Comparison of ENCODE assay signal across 8 cellular contexts in genomic region chr2:62293490-62294212, GRCh38.
DNase-seq lines count a peak whose midpoint lies in the region; ATAC-seq and TF ChIP-seq lines count a peak whose summit lies in the region.

No MANE protein-coding gene starts in this region.

- H3K27ac ChIP-seq in duodenal mucosa (ENCODE audit: low read depth, low read length) (peak overlapping the region; percentile 69), mesodermal cell (ENCODE audit: low read depth, low read length, severe bottlenecking) (peak overlapping the region; percentile 45)

- peak overlapping the region; percentile 12 to 18 for H3K9ac ChIP-seq in duodenal mucosa (ENCODE audit: low read depth in 1 of 2, low read length in 2 of 2)

- WGBS in mesodermal cell (ENCODE audit: insufficient coverage in 2 of 2), 2 experiments: 52 to 62% methylated on average over 15 to 17 of the region's 18 CpGs

- in situ Hi-C loops in GM13977 (cut with MboI; ENCODE audit: low pct_unique_long_range_greater_than_20kb, low sequenced_read_pairs, unreplicated experiment): no loop called here

- H3K36me3 Mint-ChIP-seq in activated T-helper 17 cell treated with anti-CD3 and anti-CD28 coated beads, Interleukin-2, amount 50 U/mL, for 72 hours (ENCODE audit: low read depth): no peaks in the 10 kb centered on the region

- H3K4me1 Mint-ChIP-seq in activated T-helper 17 cell treated with anti-CD3 and anti-CD28 coated beads, Interleukin-2, amount 50 U/mL, for 72 hours: no peaks in the 10 kb centered on the region

- no peak for TF ChIP-seq CTCF in GM13977 (IDR thresholded peaks at IDR 0.05; ENCODE audit: extremely low read depth, insufficient read depth, missing control alignments)

- H3K4me3 ChIP-seq in duodenal mucosa (ENCODE audit: low read depth in 1 of 2, low read length in 2 of 2): peak overlapping the region; percentile 33 to 46
- H3K4me3 ChIP-seq in mesodermal cell (ENCODE audit: extremely low read depth, insufficient read depth, low read length, poor library complexity, severe bottlenecking): no peak overlapping the region

- H3K9me3 ChIP-seq in duodenal mucosa (ENCODE audit: control insufficient read depth in 1 of 2, low read length in 2 of 2): no peaks in the 10 kb centered on the region
- no peaks in the 10 kb centered on the region for H3K9me3 ChIP-seq in mesodermal cell (ENCODE audit: control insufficient read depth, low read length)

- H3K9me3 Mint-ChIP-seq in activated T-helper 17 cell treated with anti-CD3 and anti-CD28 coated beads, Interleukin-2, amount 50 U/mL, for 72 hours: no peaks in the 10 kb centered on the region

- H3K4me1 ChIP-seq in duodenal mucosa (ENCODE audit: control insufficient read depth in 1 of 2, insufficient read depth in 2 of 2, low read length in 2 of 2): peaks cover 26 to 33% of the 10 kb centered on the region in 2 donors
- H3K4me1 ChIP-seq in mesodermal cell (ENCODE audit: control insufficient read depth, insufficient read depth, low read length, poor library complexity, severe bottlenecking): peaks cover 9% of the 10 kb centered on the region

- H3K36me3 ChIP-seq in duodenal mucosa (ENCODE audit: control insufficient read depth in 1 of 2, insufficient read depth in 2 of 2, low read length in 2 of 2) (no peaks in the 10 kb centered on the region), mesodermal cell (ENCODE audit: control insufficient read depth, insufficient read depth, low read length) (no peaks in the 10 kb centered on the region)

- ATAC-seq in activated T-helper 17 cell treated with anti-CD3 and anti-CD28 coated beads, Interleukin-2, amount 50 U/mL, for 72 hours (replicated peaks): no peak

- no peak overlapping the region for H3K4me3 Mint-ChIP-seq in activated T-helper 17 cell treated with anti-CD3 and anti-CD28 coated beads, Interleukin-2, amount 50 U/mL, for 72 hours

- no peaks in the 10 kb centered on the region for H3K27me3 Mint-ChIP-seq in activated T-helper 17 cell treated with anti-CD3 and anti-CD28 coated beads, Interleukin-2, amount 50 U/mL, for 72 hours

- no peak overlapping the region for H3K27ac Mint-ChIP-seq in activated T-helper 17 cell treated with anti-CD3 and anti-CD28 coated beads, Interleukin-2, amount 50 U/mL, for 72 hours

- DNase-seq in SIG-M5 treated with dmso at 0.1 percent for 504 hours (lab: John Stamatoyannopoulos, UW; ENCODE audit: unreplicated experiment) (peak; percentile 12), SIG-M5 (lab: John Stamatoyannopoulos, UW) (no peak), NCI-H2029 treated with DMSO at 0.1 percent for 48 hours (lab: John Stamatoyannopoulos, UW) (peak; percentile 45), GM13977 (ENCODE audit: low spot score) (no peak)
- DNase-seq in central memory CD4-positive, alpha-beta T cell: no peak

- no peaks in the 10 kb centered on the region for H3K27me3 ChIP-seq in duodenal mucosa (ENCODE audit: control insufficient read depth in 1 of 2, insufficient read depth in 2 of 2, low read length in 2 of 2)

Comparison
In these comparisons a context has a peak if more than half of its experiments do, and no peak if none do; other contexts are left out.
1. DNase-seq: peak in SIG-M5 treated with dmso at 0.1 percent for 504 hours (single experiment) and NCI-H2029 treated with DMSO at 0.1 percent for 48 hours (single experiment); none in SIG-M5 (single experiment), central memory CD4-positive, alpha-beta T cell (single experiment) and GM13977 (single experiment).